ENCODE assay signal across 1 cellular context in the genomic region with DNA sequence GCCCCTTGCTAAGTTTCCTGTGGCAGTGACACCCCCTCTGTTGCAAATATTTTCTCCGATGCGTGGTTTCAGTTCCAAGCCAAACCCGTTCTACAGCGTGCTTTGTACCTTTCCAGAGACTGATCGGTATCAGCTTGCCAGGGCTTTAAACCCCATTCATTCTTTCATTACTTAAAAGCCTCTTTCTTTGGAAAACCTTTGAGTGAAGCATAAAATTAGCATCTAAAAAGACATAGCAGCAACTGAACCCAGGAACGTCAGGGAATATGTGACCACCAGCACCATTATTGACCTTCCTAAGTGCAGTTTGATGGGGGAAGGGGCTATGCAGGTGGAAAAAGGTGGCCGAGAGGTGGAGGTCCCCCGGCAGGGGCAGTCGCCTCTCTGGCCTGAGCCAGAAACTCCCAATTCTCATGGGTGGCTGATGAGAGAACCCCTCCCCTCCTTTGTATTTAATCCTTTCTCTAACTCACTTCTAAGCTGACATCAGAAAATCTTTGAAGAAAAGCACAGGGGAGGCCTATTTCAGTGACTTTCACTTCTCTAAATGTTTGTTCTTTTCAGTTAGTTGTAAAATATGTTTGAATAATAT.
TF ChIP-seq lines count a peak whose summit lies in the region.

No MANE protein-coding gene starts in this region.

TF ChIP-seq in GM23338, 12 proteins besides CTCF, POLR2A, EP300 and RAD21 (continued from another document):
- TF ChIP-seq REST (IDR thresholded peaks at IDR 0.05; ENCODE audit: unreplicated experiment) (no peak), ZNF114 (CRISPR knock-in tag; IDR thresholded peaks at IDR 0.05) (peak; percentile 76; the same call in 1 of the 2 replicates), CREB1 (CRISPR knock-in tag; IDR thresholded peaks at IDR 0.05; ENCODE audit: low read depth) (peak; percentile 70)
